14 cellular contexts compared by ENCODE assay signal in genomic region chr1:245166471-245166885, GRCh38. TPM values are rescaled to one million over a fixed set of nuclear protein-coding genes. Genes with fewer than 3 reads are reported as not detected.
A peak's percentile ranks its signal among the peaks of the same experiment; 100 is the strongest.
DNase-seq lines count a peak whose midpoint lies in the region; ATAC-seq and TF ChIP-seq lines count a peak whose summit lies in the region.
"Had no signal": no experiment of that assay in that cellular context is flagged by ENCODE, and none has a peak within 500 bp of the region (broad histone marks: within the 10 kb centered on the region; RNA-seq: fewer than 3 reads in every experiment).

No MANE protein-coding gene starts in this region.

- no peaks in the 10 kb centered on the region for H3K36me3 Mint-ChIP-seq in activated T-cell treated with anti-CD3 and anti-CD28 coated beads, Interleukin-2, amount 50 U/mL, for 72 hours (ENCODE audit: insufficient read depth in 2 of 2)

- peak; percentile 39 for DNase-seq in NCI-H146 (lab: John Stamatoyannopoulos, UW)
- no peak for DNase-seq in NCI-H146 treated with DMSO at 0.1 percent for 48 hours (lab: John Stamatoyannopoulos, UW; ENCODE audit: unreplicated experiment)
- peak; percentile 43 to 44 for DNase-seq in cardiac fibroblast (ENCODE audit: low read depth in 2 of 2)
- DNase-seq in islet precursor cell: peak; percentile 78
- DNase-seq in thoracic aorta (ENCODE audit: low spot score): no peak
- no peak for DNase-seq in NCI-H446 treated with DMSO at 0.1 percent for 48 hours (lab: John Stamatoyannopoulos, UW)
- no peak for DNase-seq in activated T-cell treated with anti-CD3 and anti-CD28 coated beads, Interleukin-2, amount 50 U/mL, for 72 hours
- DNase-seq: cortex of kidney, NCI-H1417, ovary had no signal

- no peaks in the 10 kb centered on the region for H3K27me3 ChIP-seq in thoracic aorta (replicated peaks; ENCODE audit: insufficient read depth)
- H3K27me3 ChIP-seq: ovary had no signal

- H3K4me3 ChIP-seq in cardiac fibroblast (replicated peaks in 1 of 2; ENCODE audit: low read depth in 2 of 2, low read length in 2 of 2): peak overlapping the region; percentile 19 to 38
- H3K4me3 ChIP-seq in thoracic aorta: peak overlapping the region; percentile 52
- H3K4me3 ChIP-seq: ovary had no signal

- TF ChIP-seq CTCF in cardiac fibroblast (IDR thresholded peaks at IDR 0.05; ENCODE audit: low read depth, low read length) (no peak), thoracic aorta (IDR thresholded peaks at IDR 0.05) (no peak)

- no peaks in the 10 kb centered on the region for H3K4me1 Mint-ChIP-seq in activated T-cell treated with anti-CD3 and anti-CD28 coated beads, Interleukin-2, amount 50 U/mL, for 72 hours (ENCODE audit: low read depth)

- no peak overlapping the region for H3K27ac Mint-ChIP-seq in activated T-cell treated with anti-CD3 and anti-CD28 coated beads, Interleukin-2, amount 50 U/mL, for 72 hours
- H3K27ac Mint-ChIP-seq: T-helper 2 cell treated with Interferon-gamma antibody and Interleukin-4, amounts not matched to agents 5 μg/mL and 100 μg/mL, for 36 hours had no signal

- H3K27me3 Mint-ChIP-seq in activated T-cell treated with anti-CD3 and anti-CD28 coated beads, Interleukin-2, amount 50 U/mL, for 72 hours (ENCODE audit: low read depth): peaks cover 53% of the 10 kb centered on the region

- H3K27ac ChIP-seq in thoracic aorta: no peak overlapping the region
- H3K27ac ChIP-seq: 22Rv1, HL-60, ovary had no signal

- ATAC-seq in thoracic aorta (ENCODE audit: insufficient number of reproducible peaks, low FRiP score, low read depth) (no peak), HG03097 (IDR thresholded peaks at IDR 0.05; ENCODE audit: low FRiP score, unreplicated experiment) (no peak)
- no peak for ATAC-seq in activated T-cell treated with anti-CD3 and anti-CD28 coated beads, Interleukin-2, amount 50 U/mL, for 72 hours (replicated peaks in 1 of 2)

- H3K9me3 ChIP-seq in thoracic aorta: no peaks in the 10 kb centered on the region
- H3K9me3 ChIP-seq: ovary had no signal

- H3K4me3 Mint-ChIP-seq in activated T-cell treated with anti-CD3 and anti-CD28 coated beads, Interleukin-2, amount 50 U/mL, for 72 hours: no peak overlapping the region
- H3K4me3 Mint-ChIP-seq: T-helper 2 cell treated with Interferon-gamma antibody and Interleukin-4, amounts not matched to agents 5 μg/mL and 100 μg/mL, for 36 hours had no signal

- no peaks in the 10 kb centered on the region for H3K9me3 Mint-ChIP-seq in activated T-cell treated with anti-CD3 and anti-CD28 coated beads, Interleukin-2, amount 50 U/mL, for 72 hours
- H3K9me3 Mint-ChIP-seq: T-helper 2 cell treated with Interferon-gamma antibody and Interleukin-4, amounts not matched to agents 5 μg/mL and 100 μg/mL, for 36 hours had no signal

- H3K36me3 ChIP-seq in thoracic aorta: no peaks in the 10 kb centered on the region
- H3K36me3 ChIP-seq: ovary had no signal

- no peaks in the 10 kb centered on the region for H3K4me1 ChIP-seq in thoracic aorta (ENCODE audit: control insufficient read depth in 1 of 2, low read depth in 2 of 2)

RNA-seq across cellular contexts. Expression of gene KIF26B, which starts 11.7 kb away (rescaled TPM):
- under 1 TPM; 0.14 to 0.41 TPM for total RNA-seq in thoracic aorta
- under 1 TPM; 0.25 to 0.34 TPM for total RNA-seq in activated T-cell treated with anti-CD3 and anti-CD28 coated beads, Interleukin-2, amount 50 U/mL, for 72 hours

Comparison
In these comparisons a context has a peak if more than half of its experiments do, and no peak if none do; other contexts are left out.
1. DNase-seq: peak in NCI-H146 (single experiment), cardiac fibroblast (2 of 2) and islet precursor cell (single experiment); none in NCI-H146 treated with DMSO at 0.1 percent for 48 hours (single experiment), thoracic aorta (single experiment), NCI-H446 treated with DMSO at 0.1 percent for 48 hours (single experiment) and activated T-cell treated with anti-CD3 and anti-CD28 coated beads, Interleukin-2, amount 50 U/mL, for 72 hours (0 of 2).